9 cellular contexts compared by ENCODE assay signal in genomic region chr4:94507708-94508107, GRCh38. TPM values are rescaled to one million over a fixed set of nuclear protein-coding genes. Genes with fewer than 3 reads are reported as not detected.
DNase-seq lines count a peak whose midpoint lies in the region; ATAC-seq and TF ChIP-seq lines count a peak whose summit lies in the region.
"Had no signal": no experiment of that assay in that cellular context is flagged by ENCODE, and none has a peak within 500 bp of the region (broad histone marks: within the 10 kb centered on the region; RNA-seq: fewer than 3 reads in every experiment).

No MANE protein-coding gene starts in this region.

- ATAC-seq in mucosa of descending colon (peak; percentile 92), HG03354 (IDR thresholded peaks at IDR 0.05; ENCODE audit: poor library complexity, severe bottlenecking, unreplicated experiment) (no peak)

- H3K9me3 ChIP-seq in mucosa of descending colon: no peaks in the 10 kb centered on the region

- TF ChIP-seq CTCF in coronary artery (IDR thresholded peaks at IDR 0.05) (no peak), mucosa of descending colon (IDR thresholded peaks at IDR 0.05) (no peak)

- no peak overlapping the region for H3K4me3 ChIP-seq in coronary artery
- no peak overlapping the region for H3K4me3 ChIP-seq in mucosa of descending colon

- H3K4me1 ChIP-seq in mucosa of descending colon (ENCODE audit: low read depth): peaks cover 19% of the 10 kb centered on the region

- peak overlapping the region; percentile 67 for H3K27ac ChIP-seq in coronary artery

- DNase-seq in AG20443 (ENCODE audit: low spot score) (peak; percentile 72), HPDE6-E6E7 (ENCODE audit: extremely low spot score) (peak; percentile 59), coronary artery (ENCODE audit: low spot score) (peak; percentile 91), mucosa of descending colon (peak in 1 of 3 donors; percentile 20), NCI-H2227 (lab: John Stamatoyannopoulos, UW; ENCODE audit: unreplicated experiment) (no peak), D341Med (ENCODE audit: low spot score) (no peak), NCI-H1417 treated with DMSO at 0.1 percent for 48 hours (lab: John Stamatoyannopoulos, UW) (no peak)
- DNase-seq: KG1 had no signal

- intact Hi-C loops in mucosa of descending colon (cut with DNase I, micrococcal nuclease): no loop called here

- H3K36me3 ChIP-seq in mucosa of descending colon (ENCODE audit: low read depth): no peaks in the 10 kb centered on the region

RNA-seq across cellular contexts. Expression of gene PDLIM5, which starts 56.0 kb away (rescaled TPM):
- total RNA-seq in mucosa of descending colon: 100 to 1,000 TPM; 137 to 183 (median 160) TPM

Comparison
In these comparisons a context has a peak if more than half of its experiments do, and no peak if none do; other contexts are left out.
1. DNase-seq: peak in AG20443 (single experiment), HPDE6-E6E7 (single experiment) and coronary artery (single experiment); none in NCI-H2227 (single experiment), D341Med (single experiment) and NCI-H1417 treated with DMSO at 0.1 percent for 48 hours (single experiment).